In the genomic region with DNA sequence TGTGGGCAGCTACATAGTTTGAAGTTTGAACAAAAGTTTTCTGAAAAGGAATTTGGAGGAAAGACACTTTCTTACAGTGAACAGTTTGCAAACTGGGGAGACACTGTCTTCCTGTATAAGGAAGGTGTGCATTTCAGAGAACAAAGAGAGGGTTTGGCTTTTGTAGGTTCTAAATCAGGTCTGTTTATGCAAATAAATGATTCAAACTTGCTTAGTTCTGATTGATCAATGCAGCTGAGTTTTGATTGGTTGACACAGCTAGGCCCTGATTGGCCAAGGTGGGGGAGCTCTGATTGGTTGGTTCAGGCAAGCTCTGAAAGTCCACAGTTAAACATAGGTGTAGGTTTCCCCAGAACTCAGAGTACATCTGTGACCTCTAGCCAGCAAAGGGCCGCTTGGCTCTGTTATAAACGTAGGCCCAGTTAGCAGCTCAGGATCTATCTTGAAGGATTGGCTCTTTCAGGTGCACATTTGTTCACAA, we compare ENCODE assay signal across 8 cellular contexts.
DNase-seq lines count a peak whose midpoint lies in the region; ATAC-seq and TF ChIP-seq lines count a peak whose summit lies in the region.
"Had no signal": no experiment of that assay in that cellular context is flagged by ENCODE, and none has a peak within 500 bp of the region (broad histone marks: within the 10 kb centered on the region; RNA-seq: fewer than 3 reads in every experiment).

No MANE protein-coding gene starts in this region.

- no peak overlapping the region for H3K9ac ChIP-seq in mucosa of rectum (ENCODE audit: low read depth in 1 of 2, low read length in 2 of 2)

- 88 to 97% (median 95%) methylated on average over 2 of the region's 2 CpGs for WGBS in heart left ventricle, 4 donors

- peaks cover 15 to 30% of the 10 kb centered on the region in 2 donors for H3K4me1 ChIP-seq in mucosa of rectum (ENCODE audit: control insufficient read depth in 2 of 2, insufficient read depth in 2 of 2, low read length in 2 of 2)
- H3K4me1 ChIP-seq in heart left ventricle: peaks cover 0 to 33% (median 6%) of the 10 kb centered on the region in 12 donors

- H3K27me3 ChIP-seq in mucosa of rectum (ENCODE audit: control insufficient read depth in 2 of 2, insufficient read depth in 2 of 2, low read length in 2 of 2) (no peaks in the 10 kb centered on the region), heart left ventricle (no peaks in the 10 kb centered on the region)

- ATAC-seq in GM18870 (IDR thresholded peaks at IDR 0.05; ENCODE audit: unreplicated experiment): peak; percentile 33
- ATAC-seq in GM21619 (IDR thresholded peaks at IDR 0.05; ENCODE audit: unreplicated experiment): peak; percentile 29
- peak; percentile 22 for ATAC-seq in HG03571 (IDR thresholded peaks at IDR 0.05; ENCODE audit: unreplicated experiment)
- ATAC-seq in heart left ventricle: no peak

- H3K9me3 ChIP-seq in mucosa of rectum (ENCODE audit: control insufficient read depth in 2 of 2, low read length in 2 of 2) (peaks cover 0 to 3% of the 10 kb centered on the region in 2 donors), heart left ventricle (peaks cover 0 to 11% (median 0%) of the 10 kb centered on the region in 12 donors)

- DNase-seq in chondrocyte (ENCODE audit: low spot score) (no peak), A172 (ENCODE audit: low spot score) (no peak), heart left ventricle (no peak)
- DNase-seq: cerebellar nuclear complex had no signal

- H3K27ac Mint-ChIP-seq in chondrocyte (ENCODE audit: unreplicated experiment): no peak overlapping the region

- intact Hi-C loops in heart left ventricle (cut with DNase I): loop anchor here in 6 of 10 donors (10.0 kb wide), 4 partner anchors 104 to 364 kb away; a partner anchor contains a TSS

- no peaks in the 10 kb centered on the region for H3K4me1 Mint-ChIP-seq in chondrocyte (ENCODE audit: low read depth)

- H3K27ac ChIP-seq in mucosa of rectum (ENCODE audit: low read depth in 2 of 2, low read length in 2 of 2) (peak overlapping the region; percentile 55 to 84), heart left ventricle (peak overlapping the region in 1 of 12 donors; percentile 18)

- H3K4me3 ChIP-seq in mucosa of rectum (ENCODE audit: low read length in 2 of 2): no peak overlapping the region
- no peak overlapping the region for H3K4me3 ChIP-seq in heart left ventricle

- H3K9me3 Mint-ChIP-seq in chondrocyte (ENCODE audit: low read depth): peaks cover 7% of the 10 kb centered on the region

- TF ChIP-seq POLR2A in heart left ventricle (IDR thresholded peaks at IDR 0.05): no peak

- peaks cover 6% of the 10 kb centered on the region for H3K36me3 Mint-ChIP-seq in chondrocyte (ENCODE audit: low read depth)

- H3K27me3 Mint-ChIP-seq in chondrocyte (ENCODE audit: low read depth): no peaks in the 10 kb centered on the region

- H3K36me3 ChIP-seq in mucosa of rectum (ENCODE audit: control insufficient read depth in 2 of 2, insufficient read depth in 2 of 2, low read length in 2 of 2) (no peaks in the 10 kb centered on the region), heart left ventricle (no peaks in the 10 kb centered on the region)

- H3K4me3 Mint-ChIP-seq in chondrocyte (ENCODE audit: unreplicated experiment): no peak overlapping the region

- no peak for TF ChIP-seq CTCF in chondrocyte (IDR thresholded peaks at IDR 0.05)
- TF ChIP-seq CTCF in heart left ventricle (IDR thresholded peaks at IDR 0.05): no peak

Comparison
In these comparisons a context has a peak if more than half of its experiments do, and no peak if none do; other contexts are left out.
1. ATAC-seq: peak in GM18870 (single experiment), GM21619 (single experiment) and HG03571 (single experiment); none in heart left ventricle (0 of 4).